Comparison of ENCODE assay signal across 8 cellular contexts in genomic region chr14:75452900-75453816, GRCh38. TPM values are rescaled to one million over a fixed set of nuclear protein-coding genes. Genes with fewer than 3 reads are reported as not detected.
A peak's percentile ranks its signal among the peaks of the same experiment; 100 is the strongest.
DNase-seq lines count a peak whose midpoint lies in the region; ATAC-seq and TF ChIP-seq lines count a peak whose summit lies in the region.

No MANE protein-coding gene starts in this region.

- ATAC-seq in GM21528 (IDR thresholded peaks at IDR 0.05; ENCODE audit: low FRiP score, unreplicated experiment) (no peak), GM18858 (IDR thresholded peaks at IDR 0.05; ENCODE audit: unreplicated experiment) (no peak), GM18873 (IDR thresholded peaks at IDR 0.05; ENCODE audit: low FRiP score, unreplicated experiment) (no peak)

- 50 to 68% (median 60%) methylated on average over 14 of the region's 14 CpGs for WGBS in spleen, 5 donors

- H3K9me3 ChIP-seq in HEK293 (ENCODE audit: control insufficient read depth, insufficient read depth, low read depth, low read length) (no peaks in the 10 kb centered on the region), spleen (no peaks in the 10 kb centered on the region)

- CTCF ChIA-PET in HEK293 (lab: Yijun Ruan, JAX) = interaction anchor here (1.5 kb wide), 2 partner anchors 33 to 36 kb away, joined by 4 to 5 read pairs; no protein-coding TSS in a partner anchor

- TF ChIP-seq POLR2A in spleen (IDR thresholded peaks at IDR 0.05) = no peak

- H3K4me3 Mint-ChIP-seq in activated CD4-positive, alpha-beta T cell treated with anti-CD3 and anti-CD28 coated beads, Interleukin-2, amount 10 ng/mL, durations not matched to agents 24 days and 14 days = no peak overlapping the region

- DNase-seq in brain pericyte (ENCODE audit: low read depth, low spot score) (peak; percentile 39), islet precursor cell (peak; percentile 100), spleen (peak; percentile 83)
- no peak for DNase-seq in activated CD4-positive, alpha-beta T cell treated with anti-CD3 and anti-CD28 coated beads, Interleukin-2, amount 10 ng/mL, durations not matched to agents 24 days and 14 days

- H3K9me3 Mint-ChIP-seq in activated CD4-positive, alpha-beta T cell treated with anti-CD3 and anti-CD28 coated beads, Interleukin-2, amount 10 ng/mL, durations not matched to agents 24 days and 14 days = no peaks in the 10 kb centered on the region

- intact Hi-C loops in spleen (cut with DNase I; ENCODE audit: low total_unique reads) = no loop called here
- intact Hi-C loops in activated CD4-positive, alpha-beta T cell treated with anti-CD3 and anti-CD28 coated beads, Interleukin-2, amount 10 ng/mL, durations not matched to agents 24 days and 14 days (cut with micrococcal nuclease) = loop anchor here (5.0 kb wide), 1 partner anchor 146 kb away; no protein-coding TSS in a partner anchor

- H3K4me3 ChIP-seq in HEK293 (ENCODE audit: low read depth, low read length) (no peak overlapping the region), spleen (peak overlapping the region in 1 of 8 donors; percentile 11)

- POLR2A ChIA-PET in HEK293 (lab: Yijun Ruan, JAX) = interaction anchor here (0.5 to 0.8 kb wide), 2 partner anchors 20 to 326 kb away, joined by 5 to 7 read pairs; partner anchors contain the start of gene NEK9

- no peak overlapping the region for H3K27ac Mint-ChIP-seq in activated CD4-positive, alpha-beta T cell treated with anti-CD3 and anti-CD28 coated beads, Interleukin-2, amount 10 ng/mL, durations not matched to agents 24 days and 14 days

- H3K27me3 ChIP-seq in spleen (replicated peaks in 1 of 7) = no peaks in the 10 kb centered on the region

- no peaks in the 10 kb centered on the region for H3K27me3 Mint-ChIP-seq in activated CD4-positive, alpha-beta T cell treated with anti-CD3 and anti-CD28 coated beads, Interleukin-2, amount 10 ng/mL, durations not matched to agents 24 days and 14 days

- H3K36me3 ChIP-seq in HEK293 (ENCODE audit: control insufficient read depth in 2 of 2, insufficient read depth in 1 of 2, low read length in 2 of 2) = no peaks in the 10 kb centered on the region
- peaks cover 0 to 96% (median 0%) of the 10 kb centered on the region in 6 donors for H3K36me3 ChIP-seq in spleen

- H3K36me3 Mint-ChIP-seq in activated CD4-positive, alpha-beta T cell treated with anti-CD3 and anti-CD28 coated beads, Interleukin-2, amount 10 ng/mL, durations not matched to agents 24 days and 14 days (ENCODE audit: low read depth) = no peaks in the 10 kb centered on the region

- TF ChIP-seq CTCF in HEK293 (tag by site-specific recombination; IDR thresholded peaks at IDR 0.05) (no peak), spleen (IDR thresholded peaks at IDR 0.05 in 8 of 11, conservative IDR thresholded peaks at IDR 0.05 in 3 of 11) (no peak)

- H3K4me1 Mint-ChIP-seq in activated CD4-positive, alpha-beta T cell treated with anti-CD3 and anti-CD28 coated beads, Interleukin-2, amount 10 ng/mL, durations not matched to agents 24 days and 14 days = no peaks in the 10 kb centered on the region

- no peaks in the 10 kb centered on the region for H3K4me1 ChIP-seq in HEK293 (ENCODE audit: control insufficient read depth, insufficient read depth, low read length)
- peaks cover 38 to 100% (median 88%) of the 10 kb centered on the region in 6 donors for H3K4me1 ChIP-seq in spleen

- no peak overlapping the region for H3K27ac ChIP-seq in HEK293 (ENCODE audit: extremely low read depth, low read depth, low read length)
- H3K27ac ChIP-seq in spleen = peak overlapping the region; percentile 51 to 87 (median 75)

TF ChIP-seq in HEK293, 187 proteins besides CTCF, POLR2A, EP300 and RAD21:
- peak; percentile 96 for TF ChIP-seq ZIC2 (tag by site-specific recombination; IDR thresholded peaks at IDR 0.05)
- 0 out of 2 replicates have a peak, but pooled peaks have one; percentile 53 for TF ChIP-seq ZNF768 (tag by site-specific recombination; IDR thresholded peaks at IDR 0.05)
- TF ChIP-seq ZNF138 (tag by site-specific recombination; IDR thresholded peaks at IDR 0.05; ENCODE audit: borderline replicate concordance) = no peak
- TF ChIP-seq GLIS2 (tag by site-specific recombination; IDR thresholded peaks at IDR 0.05) = peak; percentile 22; the same call in 1 of the 2 replicates
- TF ChIP-seq GLIS1 (tag by site-specific recombination; IDR thresholded peaks at IDR 0.05) = peak; percentile 85

RNA-seq across cellular contexts. Expression of gene JDP2, which starts 25.3 kb away (rescaled TPM):
- total RNA-seq in spleen = 100 to 1,000 TPM in 4 of 7 donors, 10 to 100 TPM in 3; 52.6 to 144 (median 123) TPM
- 10 to 100 TPM; 18.2 to 89.1 (median 32.2) TPM for polyA plus RNA-seq in spleen
- total RNA-seq in activated CD4-positive, alpha-beta T cell treated with anti-CD3 and anti-CD28 coated beads, Interleukin-2, amount 10 ng/mL, durations not matched to agents 24 days and 14 days = 1.1 and 1.4 TPM in 2 replicates

Comparison
In these comparisons a context has a peak if more than half of its experiments do, and no peak if none do; other contexts are left out.
1. RNA of gene JDP2, which starts 25.3 kb away (total RNA-seq): 52.6 to 144 TPM in spleen; 1.1 to 1.4 TPM in activated CD4-positive, alpha-beta T cell treated with anti-CD3 and anti-CD28 coated beads, Interleukin-2, amount 10 ng/mL, durations not matched to agents 24 days and 14 days; every median in the first group is over 10 times any median in the second.